1 cellular context compared by ENCODE assay signal in genomic region chr19:17244618-17245534, GRCh38.
TF ChIP-seq lines count a peak whose summit lies in the region.

No MANE protein-coding gene starts in this region.

TF ChIP-seq in HEK293T, 16 proteins besides CTCF, POLR2A, EP300 and RAD21:
- TF ChIP-seq PKNOX1 (IDR thresholded peaks at IDR 0.05): no peak
- TF ChIP-seq ZNF384 (IDR thresholded peaks at IDR 0.05): no peak
- TF ChIP-seq FOXM1 (IDR thresholded peaks at IDR 0.05; ENCODE audit: borderline replicate concordance): no peak
